8 cellular contexts compared by ENCODE assay signal in genomic region chr14:24428628-24429394, GRCh38. TPM values are rescaled to one million over a fixed set of nuclear protein-coding genes. Genes with fewer than 3 reads are reported as not detected.
A peak's percentile ranks its signal among the peaks of the same experiment; 100 is the strongest.
DNase-seq lines count a peak whose midpoint lies in the region; ATAC-seq, FAIRE-seq and TF ChIP-seq lines count a peak whose summit lies in the region.

No MANE protein-coding gene starts in this region.

- peaks cover 16% of the 10 kb centered on the region for H4K20me1 ChIP-seq in HepG2 (ENCODE audit: insufficient read depth, low read length)

- ATAC-seq in activated naive CD8-positive, alpha-beta T cell treated with anti-CD3 and anti-CD28 coated beads, Interleukin-2, amount 10 ng/mL, durations not matched to agents 7 days and 5 days (ENCODE audit: low read depth): no peak
- no peak; the same call in 1 of the 3 replicates for ATAC-seq in HepG2
- no peak for ATAC-seq in GM21576 (IDR thresholded peaks at IDR 0.05; ENCODE audit: unreplicated experiment)

- no peak for TF ChIP-seq CTCF in HepG2 (CRISPR knock-in tag; IDR thresholded peaks at IDR 0.05)

- BruUV-seq in HepG2 (replicated peaks; lab: Mats Ljungman, UMichigan): no TSS peak

- TF ChIP-seq EP300 in HepG2 (IDR thresholded peaks at IDR 0.05; ENCODE audit: low read depth in 2 of 2, low read length in 2 of 2) (no peak), HepG2 (CRISPR knock-in tag; IDR thresholded peaks at IDR 0.05; ENCODE audit: borderline replicate concordance) (no peak)

- TF ChIP-seq POLR2A in HepG2 (IDR thresholded peaks at IDR 0.05; ENCODE audit: insufficient read depth in 1 of 2, low read depth in 2 of 2, low read length in 2 of 2): no peak

- peak overlapping the region; percentile 98 for H3K27ac Mint-ChIP-seq in activated CD4-positive, alpha-beta T cell treated with anti-CD3 and anti-CD28 coated beads, Interleukin-2, amount 10 ng/mL, durations not matched to agents 7 days and 5 days
- H3K27ac Mint-ChIP-seq in activated naive CD8-positive, alpha-beta T cell treated with anti-CD3 and anti-CD28 coated beads, Interleukin-2, amount 10 ng/mL, durations not matched to agents 7 days and 5 days: peak overlapping the region; percentile 98

- WGBS in HepG2 (ENCODE audit: low lambda C conversion rate): 87% methylated on average over 17 of the region's 18 CpGs

- FAIRE-seq in HepG2 (lab: Jason Lieb, UNC): no peak
- no peak for FAIRE-seq in frontal cortex (lab: Jason Lieb, UNC)

- in situ Hi-C loops in HepG2 (cut with HindIII; ENCODE audit: extremely low pct_ligation_motif_present, low pct_unique_long_range_greater_than_20kb): no loop called here

- peak overlapping the region; percentile 86 for H3K4me2 ChIP-seq in HepG2 (ENCODE audit: low read depth, low read length)

- peaks cover 24% of the 10 kb centered on the region for H3K36me3 Mint-ChIP-seq in activated CD4-positive, alpha-beta T cell treated with anti-CD3 and anti-CD28 coated beads, Interleukin-2, amount 10 ng/mL, durations not matched to agents 7 days and 5 days (ENCODE audit: low read depth)
- H3K36me3 Mint-ChIP-seq in activated naive CD8-positive, alpha-beta T cell treated with anti-CD3 and anti-CD28 coated beads, Interleukin-2, amount 10 ng/mL, durations not matched to agents 7 days and 5 days: peaks cover 10% of the 10 kb centered on the region

- POLR2A ChIA-PET in activated CD4-positive, alpha-beta T cell treated with anti-CD3 and anti-CD28 coated beads, Interleukin-2, amount 10 ng/mL, durations not matched to agents 7 days and 5 days (lab: Charles Lee): no interaction called here
- POLR2A ChIA-PET in activated naive CD8-positive, alpha-beta T cell treated with anti-CD3 and anti-CD28 coated beads, Interleukin-2, amount 10 ng/mL, durations not matched to agents 7 days and 5 days (lab: Charles Lee): interaction anchor here (0.7 to 5.3 kb wide), 10 partner anchors 10 to 186 kb away, joined by 3 to 135 read pairs (median 16); partner anchors contain the start of genes ADCY4, LTB4R, LTB4R2 and NYNRIN
- POLR2A ChIA-PET in HepG2 (lab: Yijun Ruan, JAX): interaction anchor here (0.7 to 9.1 kb wide), 14 partner anchors 8 to 1334 kb away, joined by 3 to 242 read pairs (median 10); partner anchors contain the start of genes ACIN1, BCL2L2, C14orf119 and CHMP4A

- no peak for DNase-seq in activated CD4-positive, alpha-beta T cell treated with anti-CD3 and anti-CD28 coated beads, Interleukin-2, amount 10 ng/mL, durations not matched to agents 7 days and 5 days
- no peak for DNase-seq in activated CD4-positive, alpha-beta T cell treated with anti-CD3 and anti-CD28 coated beads, Interleukin-2, amount 50 U/mL, for 1 hour
- DNase-seq in activated naive CD8-positive, alpha-beta T cell treated with anti-CD3 and anti-CD28 coated beads, Interleukin-2, amount 10 ng/mL, durations not matched to agents 7 days and 5 days: no peak
- DNase-seq in HepG2 (ENCODE audit: low spot score) (no peak), frontal cortex (ENCODE audit: low spot score in 2 of 2) (no peak)
- DNase-seq in stimulated activated CD4-positive, alpha-beta T cell treated with anti-CD3 and anti-CD28 coated beads, Interleukin-12 subunit alpha, Interleukin-12 subunit beta, amount 100 ng/mL, for 4 hours: no peak

- H3K27ac ChIP-seq in HepG2 (ENCODE audit: extremely low read length, insufficient read depth, low read length): peak overlapping the region; percentile 66
- peak overlapping the region; percentile 92 for H3K27ac ChIP-seq in temporal lobe (ENCODE audit: low read depth, low read length)

- intact Hi-C loops in HepG2 (cut with micrococcal nuclease; ENCODE audit: unreplicated experiment): no loop called here

- peak overlapping the region; percentile 86 for H3K4me3 Mint-ChIP-seq in activated CD4-positive, alpha-beta T cell treated with anti-CD3 and anti-CD28 coated beads, Interleukin-2, amount 10 ng/mL, durations not matched to agents 7 days and 5 days
- H3K4me3 Mint-ChIP-seq in activated naive CD8-positive, alpha-beta T cell treated with anti-CD3 and anti-CD28 coated beads, Interleukin-2, amount 10 ng/mL, durations not matched to agents 7 days and 5 days: peak overlapping the region; percentile 93

- no peaks in the 10 kb centered on the region for H3K27me3 Mint-ChIP-seq in activated CD4-positive, alpha-beta T cell treated with anti-CD3 and anti-CD28 coated beads, Interleukin-2, amount 10 ng/mL, durations not matched to agents 7 days and 5 days
- no peaks in the 10 kb centered on the region for H3K27me3 Mint-ChIP-seq in activated naive CD8-positive, alpha-beta T cell treated with anti-CD3 and anti-CD28 coated beads, Interleukin-2, amount 10 ng/mL, durations not matched to agents 7 days and 5 days

- CTCF ChIA-PET in activated CD4-positive, alpha-beta T cell treated with anti-CD3 and anti-CD28 coated beads, Interleukin-2, amount 10 ng/mL, durations not matched to agents 7 days and 5 days (lab: Charles Lee): interaction anchor here (0.8 to 6.5 kb wide), 6 partner anchors 9 to 129 kb away, joined by 3 to 108 read pairs (median 3); partner anchors contain the start of genes ADCY4, DHRS1 and NOP9
- CTCF ChIA-PET in HepG2 (lab: Yijun Ruan, JAX; ENCODE audit: low intra/inter-chr PET ratio, low total read pairs): interaction anchor here (8.8 to 11.8 kb wide), 2 partner anchors 64 to 97 kb away, joined by 235 to 295 read pairs; partner anchors contain the start of genes ADCY4 and NFATC4

- H3K4me1 ChIP-seq in HepG2 (ENCODE audit: insufficient read depth, low read length): peaks cover 74% of the 10 kb centered on the region

- H3K9ac ChIP-seq in HepG2 (ENCODE audit: insufficient read depth, low read depth, low read length): peak overlapping the region; percentile 79

- H2AFZ ChIP-seq in HepG2 (ENCODE audit: low read length): peak overlapping the region; percentile 18

- peak overlapping the region; percentile 65 to 82 (median 80); a peak in 5 of 6 replicates for H3K4me3 ChIP-seq in HepG2 (replicated peaks in 1 of 3; ENCODE audit: insufficient read depth in 1 of 3, low read depth in 2 of 3, low read length in 3 of 3)

- H3K9me3 ChIP-seq in HepG2 (ENCODE audit: low read length): no peaks in the 10 kb centered on the region

- H3K36me3 ChIP-seq in HepG2 (replicated peaks in 1 of 2; ENCODE audit: control insufficient read depth in 1 of 2, insufficient read depth in 2 of 2, low read length in 2 of 2): peaks cover 16 to 17% of the 10 kb centered on the region in 2 experiments

- H3K4me1 Mint-ChIP-seq in activated CD4-positive, alpha-beta T cell treated with anti-CD3 and anti-CD28 coated beads, Interleukin-2, amount 10 ng/mL, durations not matched to agents 7 days and 5 days: peaks cover 58% of the 10 kb centered on the region
- H3K4me1 Mint-ChIP-seq in activated naive CD8-positive, alpha-beta T cell treated with anti-CD3 and anti-CD28 coated beads, Interleukin-2, amount 10 ng/mL, durations not matched to agents 7 days and 5 days: peaks cover 42% of the 10 kb centered on the region

- H3K9me3 Mint-ChIP-seq in activated CD4-positive, alpha-beta T cell treated with anti-CD3 and anti-CD28 coated beads, Interleukin-2, amount 10 ng/mL, durations not matched to agents 7 days and 5 days: no peaks in the 10 kb centered on the region
- no peaks in the 10 kb centered on the region for H3K9me3 Mint-ChIP-seq in activated naive CD8-positive, alpha-beta T cell treated with anti-CD3 and anti-CD28 coated beads, Interleukin-2, amount 10 ng/mL, durations not matched to agents 7 days and 5 days

- no peak for TF ChIP-seq RAD21 in HepG2 (CRISPR knock-in tag; IDR thresholded peaks at IDR 0.05)

- peaks cover 6% of the 10 kb centered on the region for H3K79me2 ChIP-seq in HepG2 (ENCODE audit: insufficient read depth, low read length)

- no peaks in the 10 kb centered on the region; a peak in 1 of 5 replicates for H3K27me3 ChIP-seq in HepG2 (ENCODE audit: control insufficient read depth in 1 of 2, insufficient read depth in 2 of 2, low read length in 2 of 2)

RNA-seq across cellular contexts. Expression of gene CBLN3, which starts 0.7 kb away (rescaled TPM):
- total RNA-seq in activated CD4-positive, alpha-beta T cell treated with anti-CD3 and anti-CD28 coated beads, Interleukin-2, amount 10 ng/mL, durations not matched to agents 7 days and 5 days: 1 to 10 TPM; 5.2 to 5.3 TPM
- total RNA-seq in activated naive CD8-positive, alpha-beta T cell treated with anti-CD3 and anti-CD28 coated beads, Interleukin-2, amount 10 ng/mL, durations not matched to agents 7 days and 5 days: 1 to 10 TPM; 3.2 to 3.8 TPM
- 0.45 and 0.66 TPM in 2 replicates for total RNA-seq in HepG2 (2016; rRNA removed; fragmentation: Illumina TruSeq; extraction: Trizol)
- 0.62 and 0.81 TPM in 2 replicates for total RNA-seq in HepG2 (2016; cell fraction: cytosol; rRNA removed; fragmentation: Illumina TruSeq; extraction: Trizol; ENCODE audit: low read depth)
- 0.58 and 0.78 TPM in 2 replicates for total RNA-seq in HepG2 (2016; cell fraction: insoluble cytoplasmic fraction; rRNA removed; fragmentation: Illumina TruSeq; extraction: Trizol)
- total RNA-seq in HepG2 (2016; cell fraction: membrane; rRNA removed; fragmentation: Illumina TruSeq; extraction: Trizol): 1.3 TPM in 2 replicates
- total RNA-seq in HepG2 (2016; cell fraction: nucleus; rRNA removed; fragmentation: Illumina TruSeq; extraction: Trizol): 0.47 and 0.60 TPM in 2 replicates
- 0.74 and 0.98 TPM in 2 replicates for polyA plus RNA-seq in HepG2 (2011; rRNA removed)
- polyA plus RNA-seq in HepG2 (2011; cell fraction: cytosol; rRNA removed): 0.71 and 0.97 TPM in 2 replicates
- polyA plus RNA-seq in HepG2 (2011; cell fraction: nucleus; rRNA removed): 1.3 and 1.8 TPM in 2 replicates
- 0.77 and 1.9 TPM in 2 replicates for polyA plus RNA-seq in HepG2 (2012)
- 0.70 and 0.86 TPM in 2 replicates for polyA plus RNA-seq in HepG2 (2016; cell fraction: cytosol; fragmentation: Illumina TruSeq; extraction: Trizol; ENCODE audit: low read depth)
- polyA plus RNA-seq in HepG2 (2016; cell fraction: insoluble cytoplasmic fraction; fragmentation: Illumina TruSeq; extraction: Trizol; ENCODE audit: low read depth): 0.62 and 1.3 TPM in 2 replicates
- 1.4 TPM in 2 replicates for polyA plus RNA-seq in HepG2 (2016; cell fraction: membrane; fragmentation: Illumina TruSeq; extraction: Trizol; ENCODE audit: low read depth)
- 1.3 and 1.6 TPM in 2 replicates for polyA plus RNA-seq in HepG2 (2016; cell fraction: nucleus; fragmentation: Illumina TruSeq; extraction: Trizol; ENCODE audit: insufficient read depth, low read depth)
- 0.37 and 0.92 TPM in 2 replicates for polyA minus RNA-seq in HepG2 (2011; rRNA and poly(A)+ RNA removed; ENCODE audit: low replicate concordance)
- polyA minus RNA-seq in HepG2 (2011; cell fraction: cytosol; rRNA and poly(A)+ RNA removed): 0.30 and 0.35 TPM in 2 replicates
- 0.52 and 0.75 TPM in 2 replicates for polyA minus RNA-seq in HepG2 (2011; cell fraction: nucleus; rRNA and poly(A)+ RNA removed)
- total RNA-seq in temporal lobe: 0.25 TPM
- total RNA-seq in frontal cortex: not detected

RNA-seq across cellular contexts. Expression of gene KHNYN, which starts 0.9 kb away (rescaled TPM):
- total RNA-seq in activated CD4-positive, alpha-beta T cell treated with anti-CD3 and anti-CD28 coated beads, Interleukin-2, amount 10 ng/mL, durations not matched to agents 7 days and 5 days: 10 to 100 TPM; 59.7 to 71.5 TPM
- 100 to 1,000 TPM; 104 to 105 TPM for total RNA-seq in activated naive CD8-positive, alpha-beta T cell treated with anti-CD3 and anti-CD28 coated beads, Interleukin-2, amount 10 ng/mL, durations not matched to agents 7 days and 5 days
- total RNA-seq in HepG2 (2016; rRNA removed; fragmentation: Illumina TruSeq; extraction: Trizol) (72.2 and 75.7 TPM in 2 replicates), temporal lobe (13.0 TPM), frontal cortex (13.9 TPM)
- total RNA-seq in HepG2 (2016; cell fraction: cytosol; rRNA removed; fragmentation: Illumina TruSeq; extraction: Trizol; ENCODE audit: low read depth): 10.2 and 10.7 TPM in 2 replicates
- 60.0 and 78.8 TPM in 2 replicates for total RNA-seq in HepG2 (2016; cell fraction: insoluble cytoplasmic fraction; rRNA removed; fragmentation: Illumina TruSeq; extraction: Trizol)
- 35.9 and 40.5 TPM in 2 replicates for total RNA-seq in HepG2 (2016; cell fraction: membrane; rRNA removed; fragmentation: Illumina TruSeq; extraction: Trizol)
- total RNA-seq in HepG2 (2016; cell fraction: nucleus; rRNA removed; fragmentation: Illumina TruSeq; extraction: Trizol): 62.0 and 78.7 TPM in 2 replicates
- 52.8 and 76.4 TPM in 2 replicates for polyA plus RNA-seq in HepG2 (2011; rRNA removed)
- polyA plus RNA-seq in HepG2 (2011; cell fraction: cytosol; rRNA removed): 36.1 and 40.8 TPM in 2 replicates
- polyA plus RNA-seq in HepG2 (2011; cell fraction: nucleus; rRNA removed): 158 and 160 TPM in 2 replicates
- polyA plus RNA-seq in HepG2 (2012): 82.6 and 83.5 TPM in 2 replicates
- 4.7 and 5.4 TPM in 2 replicates for polyA plus RNA-seq in HepG2 (2016; cell fraction: cytosol; fragmentation: Illumina TruSeq; extraction: Trizol; ENCODE audit: low read depth)
- 37.4 and 41.5 TPM in 2 replicates for polyA plus RNA-seq in HepG2 (2016; cell fraction: insoluble cytoplasmic fraction; fragmentation: Illumina TruSeq; extraction: Trizol; ENCODE audit: low read depth)
- polyA plus RNA-seq in HepG2 (2016; cell fraction: membrane; fragmentation: Illumina TruSeq; extraction: Trizol; ENCODE audit: low read depth): 19.0 and 20.9 TPM in 2 replicates
- 71.6 and 72.4 TPM in 2 replicates for polyA plus RNA-seq in HepG2 (2016; cell fraction: nucleus; fragmentation: Illumina TruSeq; extraction: Trizol; ENCODE audit: insufficient read depth, low read depth)
- polyA minus RNA-seq in HepG2 (2011; rRNA and poly(A)+ RNA removed; ENCODE audit: low replicate concordance): 29.4 and 108 TPM in 2 replicates
- 32.8 and 41.4 TPM in 2 replicates for polyA minus RNA-seq in HepG2 (2011; cell fraction: cytosol; rRNA and poly(A)+ RNA removed)
- 109 and 126 TPM in 2 replicates for polyA minus RNA-seq in HepG2 (2011; cell fraction: nucleus; rRNA and poly(A)+ RNA removed)

RNA-seq across cellular contexts. Expression of gene SDR39U1, which starts 13.8 kb away (rescaled TPM):
- total RNA-seq in activated CD4-positive, alpha-beta T cell treated with anti-CD3 and anti-CD28 coated beads, Interleukin-2, amount 10 ng/mL, durations not matched to agents 7 days and 5 days: 10 to 100 TPM; 52.8 to 54.9 TPM
- total RNA-seq in activated naive CD8-positive, alpha-beta T cell treated with anti-CD3 and anti-CD28 coated beads, Interleukin-2, amount 10 ng/mL, durations not matched to agents 7 days and 5 days: 10 to 100 TPM; 75.7 to 79.5 TPM
- total RNA-seq in HepG2 (2016; rRNA removed; fragmentation: Illumina TruSeq; extraction: Trizol): 25.0 and 34.4 TPM in 2 replicates
- 13.3 and 16.3 TPM in 2 replicates for total RNA-seq in HepG2 (2016; cell fraction: cytosol; rRNA removed; fragmentation: Illumina TruSeq; extraction: Trizol; ENCODE audit: low read depth)
- 19.5 and 33.3 TPM in 2 replicates for total RNA-seq in HepG2 (2016; cell fraction: insoluble cytoplasmic fraction; rRNA removed; fragmentation: Illumina TruSeq; extraction: Trizol)
- total RNA-seq in HepG2 (2016; cell fraction: membrane; rRNA removed; fragmentation: Illumina TruSeq; extraction: Trizol): 24.0 and 26.0 TPM in 2 replicates
- total RNA-seq in HepG2 (2016; cell fraction: nucleus; rRNA removed; fragmentation: Illumina TruSeq; extraction: Trizol): 44.1 and 45.4 TPM in 2 replicates
- 129 and 163 TPM in 2 replicates for polyA plus RNA-seq in HepG2 (2011; rRNA removed)
- polyA plus RNA-seq in HepG2 (2011; cell fraction: cytosol; rRNA removed): 99.7 and 120 TPM in 2 replicates
- 808 and 816 TPM in 2 replicates for polyA plus RNA-seq in HepG2 (2011; cell fraction: nucleus; rRNA removed)
- 66.2 and 118 TPM in 2 replicates for polyA plus RNA-seq in HepG2 (2012)
- 50.3 and 55.8 TPM in 2 replicates for polyA plus RNA-seq in HepG2 (2016; cell fraction: cytosol; fragmentation: Illumina TruSeq; extraction: Trizol; ENCODE audit: low read depth)
- 73.2 and 88.2 TPM in 2 replicates for polyA plus RNA-seq in HepG2 (2016; cell fraction: insoluble cytoplasmic fraction; fragmentation: Illumina TruSeq; extraction: Trizol; ENCODE audit: low read depth)
- polyA plus RNA-seq in HepG2 (2016; cell fraction: membrane; fragmentation: Illumina TruSeq; extraction: Trizol; ENCODE audit: low read depth): 64.6 and 72.1 TPM in 2 replicates
- polyA plus RNA-seq in HepG2 (2016; cell fraction: nucleus; fragmentation: Illumina TruSeq; extraction: Trizol; ENCODE audit: insufficient read depth, low read depth): 164 and 186 TPM in 2 replicates
- polyA minus RNA-seq in HepG2 (2011; rRNA and poly(A)+ RNA removed; ENCODE audit: low replicate concordance): 27.9 and 51.2 TPM in 2 replicates
- polyA minus RNA-seq in HepG2 (2011; cell fraction: cytosol; rRNA and poly(A)+ RNA removed): 18.8 and 21.3 TPM in 2 replicates
- 95.4 and 110 TPM in 2 replicates for polyA minus RNA-seq in HepG2 (2011; cell fraction: nucleus; rRNA and poly(A)+ RNA removed)
- 17.0 TPM for total RNA-seq in temporal lobe
- total RNA-seq in frontal cortex: 16.3 TPM

RNA-seq across cellular contexts. Expression of gene NYNRIN, which starts 30.0 kb away (rescaled TPM):
- under 1 TPM; 0.23 to 0.35 TPM for total RNA-seq in activated CD4-positive, alpha-beta T cell treated with anti-CD3 and anti-CD28 coated beads, Interleukin-2, amount 10 ng/mL, durations not matched to agents 7 days and 5 days
- total RNA-seq in activated naive CD8-positive, alpha-beta T cell treated with anti-CD3 and anti-CD28 coated beads, Interleukin-2, amount 10 ng/mL, durations not matched to agents 7 days and 5 days: under 1 TPM; 0.34 to 0.42 TPM
- 1.1 and 1.3 TPM in 2 replicates for total RNA-seq in HepG2 (2016; rRNA removed; fragmentation: Illumina TruSeq; extraction: Trizol)
- 0.09 and 0.10 TPM in 2 replicates for total RNA-seq in HepG2 (2016; cell fraction: cytosol; rRNA removed; fragmentation: Illumina TruSeq; extraction: Trizol; ENCODE audit: low read depth)
- total RNA-seq in HepG2 (2016; cell fraction: insoluble cytoplasmic fraction; rRNA removed; fragmentation: Illumina TruSeq; extraction: Trizol): 0.91 and 1.1 TPM in 2 replicates
- 0.24 and 0.34 TPM in 2 replicates for total RNA-seq in HepG2 (2016; cell fraction: membrane; rRNA removed; fragmentation: Illumina TruSeq; extraction: Trizol)
- 1.0 and 1.4 TPM in 2 replicates for total RNA-seq in HepG2 (2016; cell fraction: nucleus; rRNA removed; fragmentation: Illumina TruSeq; extraction: Trizol)
- 0.63 and 0.95 TPM in 2 replicates for polyA plus RNA-seq in HepG2 (2011; rRNA removed)
- 0.39 and 0.44 TPM in 2 replicates for polyA plus RNA-seq in HepG2 (2011; cell fraction: cytosol; rRNA removed)
- 2.0 and 2.1 TPM in 2 replicates for polyA plus RNA-seq in HepG2 (2011; cell fraction: nucleus; rRNA removed)
- 1.8 and 5.9 TPM in 2 replicates for polyA plus RNA-seq in HepG2 (2012)
- 0.07 and 0.08 TPM in 2 replicates for polyA plus RNA-seq in HepG2 (2016; cell fraction: cytosol; fragmentation: Illumina TruSeq; extraction: Trizol; ENCODE audit: low read depth)
- 0.72 and 0.83 TPM in 2 replicates for polyA plus RNA-seq in HepG2 (2016; cell fraction: insoluble cytoplasmic fraction; fragmentation: Illumina TruSeq; extraction: Trizol; ENCODE audit: low read depth)
- polyA plus RNA-seq in HepG2 (2016; cell fraction: membrane; fragmentation: Illumina TruSeq; extraction: Trizol; ENCODE audit: low read depth): 0.13 and 0.14 TPM in 2 replicates
- 1.2 and 1.5 TPM in 2 replicates for polyA plus RNA-seq in HepG2 (2016; cell fraction: nucleus; fragmentation: Illumina TruSeq; extraction: Trizol; ENCODE audit: insufficient read depth, low read depth)
- polyA minus RNA-seq in HepG2 (2011; rRNA and poly(A)+ RNA removed; ENCODE audit: low replicate concordance): 2.4 TPM in 1 of 2 replicates, not detected in the other
- polyA minus RNA-seq in HepG2 (2011; cell fraction: cytosol; rRNA and poly(A)+ RNA removed): 1.4 and 1.5 TPM in 2 replicates
- 1.7 and 1.9 TPM in 2 replicates for polyA minus RNA-seq in HepG2 (2011; cell fraction: nucleus; rRNA and poly(A)+ RNA removed)
- total RNA-seq in temporal lobe: 14.5 TPM
- 9.8 TPM for total RNA-seq in frontal cortex
